Comparison of ENCODE assay signal across 10 cellular contexts in the genomic region with DNA sequence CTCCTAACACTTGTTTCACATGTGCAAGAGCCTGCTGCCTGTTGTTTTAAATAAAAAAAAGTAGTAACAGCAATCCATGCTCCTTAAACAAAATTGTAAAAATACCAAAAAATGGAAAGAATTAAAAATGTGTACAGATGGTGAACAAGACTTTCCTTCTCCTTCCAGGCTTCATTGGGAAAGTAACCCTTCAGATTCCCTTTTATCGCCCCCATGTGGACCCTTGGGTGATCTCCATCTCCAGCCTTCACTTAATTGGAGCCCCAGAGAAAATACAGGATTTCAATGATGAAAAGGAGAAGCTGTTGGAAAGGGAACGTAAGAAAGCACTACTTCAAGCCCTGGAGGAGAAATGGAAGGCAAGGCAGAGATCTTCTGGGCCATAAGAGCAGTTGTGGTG. TPM values are rescaled to one million over a fixed set of nuclear protein-coding genes. Genes with fewer than 3 reads are reported as not detected.
DNase-seq lines count a peak whose midpoint lies in the region; ATAC-seq, FAIRE-seq and TF ChIP-seq lines count a peak whose summit lies in the region.
"Had no signal": no experiment of that assay in that cellular context is flagged by ENCODE, and none has a peak within 500 bp of the region (broad histone marks: within the 10 kb centered on the region; RNA-seq: fewer than 3 reads in every experiment).

No MANE protein-coding gene starts in this region.

- H3K27me3 ChIP-seq in GM23338 (ENCODE audit: insufficient read depth) (no peaks in the 10 kb centered on the region), HepG2 (ENCODE audit: control insufficient read depth in 1 of 2, insufficient read depth in 2 of 2, low read length in 2 of 2) (no peaks in the 10 kb centered on the region)
- H3K27me3 ChIP-seq: stomach had no signal

- H3K4me2 ChIP-seq in GM23338 = no peak overlapping the region
- H3K4me2 ChIP-seq in HepG2 (ENCODE audit: low read depth, low read length) = no peak overlapping the region

- TF ChIP-seq POLR2A in HepG2 (IDR thresholded peaks at IDR 0.05; ENCODE audit: insufficient read depth in 1 of 2, low read depth in 2 of 2, low read length in 2 of 2) = no peak

- peaks cover 7% of the 10 kb centered on the region; the same call in 1 of the 2 replicates for H3F3A ChIP-seq in GM23338 (replicated peaks; ENCODE audit: low read depth)

- ATAC-seq in GM23338 (peak; percentile 49), HepG2 (no peak), GM21528 (IDR thresholded peaks at IDR 0.05; ENCODE audit: low FRiP score, unreplicated experiment) (no peak), GM21723 (IDR thresholded peaks at IDR 0.05; ENCODE audit: unreplicated experiment) (no peak)
- no peak for ATAC-seq in activated CD8-positive, alpha-beta T cell treated with anti-CD3 and anti-CD28 coated beads for 36 hours

- H4K20me1 ChIP-seq in GM23338 (replicated peaks; ENCODE audit: insufficient read depth) (no peaks in the 10 kb centered on the region), HepG2 (ENCODE audit: insufficient read depth, low read length) (no peaks in the 10 kb centered on the region)

- no peak overlapping the region for H3K4me3 Mint-ChIP-seq in GM23338
- H3K4me3 Mint-ChIP-seq in activated CD8-positive, alpha-beta T cell treated with anti-CD3 and anti-CD28 coated beads for 36 hours = no peak overlapping the region
- no peak overlapping the region for H3K4me3 Mint-ChIP-seq in T-helper 2 cell treated with Interferon-gamma antibody and Interleukin-4, amounts not matched to agents 5 μg/mL and 100 μg/mL, for 36 hours

- no peak overlapping the region; the same call in 1 of the 2 replicates for H3K27ac Mint-ChIP-seq in GM23338
- no peak overlapping the region for H3K27ac Mint-ChIP-seq in activated CD8-positive, alpha-beta T cell treated with anti-CD3 and anti-CD28 coated beads for 36 hours
- H3K27ac Mint-ChIP-seq in T-helper 2 cell treated with Interferon-gamma antibody and Interleukin-4, amounts not matched to agents 5 μg/mL and 100 μg/mL, for 36 hours = no peak overlapping the region

- no peak overlapping the region for H3K27ac ChIP-seq in GM23338 (ENCODE audit: low read depth)
- H3K27ac ChIP-seq in HepG2 (ENCODE audit: extremely low read length, insufficient read depth, low read length) = no peak overlapping the region

- H3K9ac ChIP-seq in HepG2 (ENCODE audit: insufficient read depth, low read depth, low read length) = no peak overlapping the region

- peak; percentile 68 to 80 for TF ChIP-seq CTCF in GM23338 (conservative IDR thresholded peaks at IDR 0.05; ENCODE audit: low read depth in 2 of 2)
- TF ChIP-seq CTCF in activated CD8-positive, alpha-beta T cell treated with anti-CD3 and anti-CD28 coated beads for 36 hours (IDR thresholded peaks at IDR 0.05) = peak; percentile 54
- peak; percentile 27 for TF ChIP-seq CTCF in HepG2 (CRISPR knock-in tag; IDR thresholded peaks at IDR 0.05)

- H3K79me2 ChIP-seq in GM23338 (replicated peaks; ENCODE audit: insufficient read depth) (0 out of 2 replicates have a peak, but pooled peaks cover 10% of the 10 kb centered on the region), HepG2 (ENCODE audit: insufficient read depth, low read length) (no peaks in the 10 kb centered on the region)

- in situ Hi-C loops in HepG2 (cut with HindIII; ENCODE audit: extremely low pct_ligation_motif_present, low pct_unique_long_range_greater_than_20kb) = no loop called here

- DNase-seq in COLO829 (ENCODE audit: low spot score) (peak; percentile 47), GM23338 (ENCODE audit: low spot score) (peak; percentile 72), HepG2 (ENCODE audit: low spot score) (no peak), cardiac septum (ENCODE audit: low spot score) (no peak)
- peak; percentile 31 for DNase-seq in activated CD8-positive, alpha-beta T cell treated with anti-CD3 and anti-CD28 coated beads for 36 hours
- DNase-seq in T-helper 2 cell treated with Interferon-gamma antibody and Interleukin-4, amounts not matched to agents 5 μg/mL and 100 μg/mL, for 36 hours (ENCODE audit: low spot score) = no peak
- DNase-seq: activated CD4-positive, CD25-positive, alpha-beta regulatory T cell had no signal

- peaks cover 34% of the 10 kb centered on the region for H3K4me1 ChIP-seq in GM23338 (ENCODE audit: insufficient read depth)
- no peaks in the 10 kb centered on the region for H3K4me1 ChIP-seq in HepG2 (ENCODE audit: insufficient read depth, low read length)

- H3K36me3 ChIP-seq in GM23338 (ENCODE audit: insufficient read depth) = no peaks in the 10 kb centered on the region; the same call in none of the 2 replicates
- peaks cover 9 to 25% of the 10 kb centered on the region in 2 experiments for H3K36me3 ChIP-seq in HepG2 (replicated peaks in 1 of 2; ENCODE audit: control insufficient read depth in 1 of 2, insufficient read depth in 2 of 2, low read length in 2 of 2)

- no peak for FAIRE-seq in HepG2 (lab: Jason Lieb, UNC)

- WGBS in HepG2 (ENCODE audit: low lambda C conversion rate) = 74% methylated on average over 2 of the region's 2 CpGs

- peaks cover 4% of the 10 kb centered on the region for H3K27me3 Mint-ChIP-seq in GM23338 (ENCODE audit: insufficient read depth, low read depth, poor library complexity)
- H3K27me3 Mint-ChIP-seq in activated CD8-positive, alpha-beta T cell treated with anti-CD3 and anti-CD28 coated beads for 36 hours = no peaks in the 10 kb centered on the region
- no peaks in the 10 kb centered on the region for H3K27me3 Mint-ChIP-seq in T-helper 2 cell treated with Interferon-gamma antibody and Interleukin-4, amounts not matched to agents 5 μg/mL and 100 μg/mL, for 36 hours (ENCODE audit: low read depth)

- H3K4me3 ChIP-seq in GM23338 (no peak overlapping the region), HepG2 (replicated peaks in 1 of 3; ENCODE audit: insufficient read depth in 1 of 3, low read depth in 2 of 3, low read length in 3 of 3) (no peak overlapping the region)
- H3K4me3 ChIP-seq: stomach had no signal

- CTCF ChIA-PET in activated CD8-positive, alpha-beta T cell treated with anti-CD3 and anti-CD28 coated beads for 36 hours (lab: Charles Lee) = interaction anchor here (1.0 to 4.9 kb wide), 11 partner anchors 10 to 137 kb away, joined by 3 to 57 read pairs (median 6); no protein-coding TSS in a partner anchor
- CTCF ChIA-PET in HepG2 (lab: Yijun Ruan, JAX; ENCODE audit: low intra/inter-chr PET ratio, low total read pairs) = no interaction called here

- H3K9me2 ChIP-seq in GM23338 (ENCODE audit: insufficient read depth) = no peaks in the 10 kb centered on the region

- H3K9me3 Mint-ChIP-seq in GM23338 = no peaks in the 10 kb centered on the region
- no peaks in the 10 kb centered on the region for H3K9me3 Mint-ChIP-seq in activated CD8-positive, alpha-beta T cell treated with anti-CD3 and anti-CD28 coated beads for 36 hours
- H3K9me3 Mint-ChIP-seq in T-helper 2 cell treated with Interferon-gamma antibody and Interleukin-4, amounts not matched to agents 5 μg/mL and 100 μg/mL, for 36 hours = no peaks in the 10 kb centered on the region

- TF ChIP-seq EP300 in HepG2 (IDR thresholded peaks at IDR 0.05; ENCODE audit: low read depth in 2 of 2, low read length in 2 of 2) (no peak), HepG2 (CRISPR knock-in tag; IDR thresholded peaks at IDR 0.05; ENCODE audit: borderline replicate concordance) (no peak)

- peaks cover 25% of the 10 kb centered on the region for H3K4me1 Mint-ChIP-seq in GM23338
- peaks cover 5% of the 10 kb centered on the region for H3K4me1 Mint-ChIP-seq in activated CD8-positive, alpha-beta T cell treated with anti-CD3 and anti-CD28 coated beads for 36 hours (ENCODE audit: low read depth)
- H3K4me1 Mint-ChIP-seq in T-helper 2 cell treated with Interferon-gamma antibody and Interleukin-4, amounts not matched to agents 5 μg/mL and 100 μg/mL, for 36 hours (ENCODE audit: low read depth) = no peaks in the 10 kb centered on the region

- intact Hi-C loops in activated CD8-positive, alpha-beta T cell treated with anti-CD3 and anti-CD28 coated beads for 36 hours (cut with micrococcal nuclease) = no loop called here
- intact Hi-C loops in HepG2 (cut with micrococcal nuclease; ENCODE audit: unreplicated experiment) (no loop called here), cardiac septum (cut with DNase I) (no loop called here)

- POLR2A ChIA-PET in activated CD8-positive, alpha-beta T cell treated with anti-CD3 and anti-CD28 coated beads for 36 hours (lab: Charles Lee) = no interaction called here
- POLR2A ChIA-PET in HepG2 (lab: Yijun Ruan, JAX) = no interaction called here

- no peak for TF ChIP-seq RAD21 in HepG2 (CRISPR knock-in tag; IDR thresholded peaks at IDR 0.05)

- H2AFZ ChIP-seq in GM23338 (no peak overlapping the region), HepG2 (ENCODE audit: low read length) (no peak overlapping the region)

- peaks cover 17% of the 10 kb centered on the region; the same call in 2 of the 3 replicates for H3K36me3 Mint-ChIP-seq in GM23338 (ENCODE audit: low read depth)
- H3K36me3 Mint-ChIP-seq in activated CD8-positive, alpha-beta T cell treated with anti-CD3 and anti-CD28 coated beads for 36 hours (ENCODE audit: low read depth) = peaks cover 17% of the 10 kb centered on the region
- peaks cover 21% of the 10 kb centered on the region for H3K36me3 Mint-ChIP-seq in T-helper 2 cell treated with Interferon-gamma antibody and Interleukin-4, amounts not matched to agents 5 μg/mL and 100 μg/mL, for 36 hours (ENCODE audit: low read depth)

- BruUV-seq in HepG2 (replicated peaks; lab: Mats Ljungman, UMichigan) = no TSS peak

- no peaks in the 10 kb centered on the region for H3K9me3 ChIP-seq in HepG2 (ENCODE audit: low read length)
- H3K9me3 ChIP-seq: stomach had no signal

RNA-seq across cellular contexts. Expression of gene VPS13D, which starts 14.2 kb away (rescaled TPM):
- 34.7 and 34.9 TPM in 2 replicates for total RNA-seq in GM23338 (2014; rRNA removed; shearing (Covaris generic))
- polyA plus RNA-seq in GM23338 (2016; fragmentation: Nextera tagmentation; extraction: Ambion mirVana) = 7.5 and 10.7 TPM in 2 replicates
- total RNA-seq in activated CD8-positive, alpha-beta T cell treated with anti-CD3 and anti-CD28 coated beads for 36 hours = 10 to 100 TPM; 28.1 to 30.7 TPM
- total RNA-seq in HepG2 (2016; rRNA removed; fragmentation: Illumina TruSeq; extraction: Trizol) = 13.9 and 14.2 TPM in 2 replicates
- 5.8 and 6.7 TPM in 2 replicates for total RNA-seq in HepG2 (2016; cell fraction: cytosol; rRNA removed; fragmentation: Illumina TruSeq; extraction: Trizol; ENCODE audit: low read depth)
- 10.6 and 11.0 TPM in 2 replicates for total RNA-seq in HepG2 (2016; cell fraction: insoluble cytoplasmic fraction; rRNA removed; fragmentation: Illumina TruSeq; extraction: Trizol)
- 4.5 and 5.9 TPM in 2 replicates for total RNA-seq in HepG2 (2016; cell fraction: membrane; rRNA removed; fragmentation: Illumina TruSeq; extraction: Trizol)
- total RNA-seq in HepG2 (2016; cell fraction: nucleus; rRNA removed; fragmentation: Illumina TruSeq; extraction: Trizol) = 20.5 and 26.2 TPM in 2 replicates
- polyA plus RNA-seq in HepG2 (2011; rRNA removed) = 8.6 and 9.2 TPM in 2 replicates
- polyA plus RNA-seq in HepG2 (2011; cell fraction: cytosol; rRNA removed) = 7.0 and 8.7 TPM in 2 replicates
- 16.7 and 19.0 TPM in 2 replicates for polyA plus RNA-seq in HepG2 (2011; cell fraction: nucleus; rRNA removed)
- polyA plus RNA-seq in HepG2 (2012) = 7.3 and 7.6 TPM in 2 replicates
- polyA plus RNA-seq in HepG2 (2016; cell fraction: cytosol; fragmentation: Illumina TruSeq; extraction: Trizol; ENCODE audit: low read depth) = 0.57 and 0.77 TPM in 2 replicates
- 7.9 and 10.6 TPM in 2 replicates for polyA plus RNA-seq in HepG2 (2016; cell fraction: insoluble cytoplasmic fraction; fragmentation: Illumina TruSeq; extraction: Trizol; ENCODE audit: low read depth)
- 1.4 and 1.5 TPM in 2 replicates for polyA plus RNA-seq in HepG2 (2016; cell fraction: membrane; fragmentation: Illumina TruSeq; extraction: Trizol; ENCODE audit: low read depth)
- 10.4 and 11.0 TPM in 2 replicates for polyA plus RNA-seq in HepG2 (2016; cell fraction: nucleus; fragmentation: Illumina TruSeq; extraction: Trizol; ENCODE audit: insufficient read depth, low read depth)
- 26.2 and 54.8 TPM in 2 replicates for polyA minus RNA-seq in HepG2 (2011; rRNA and poly(A)+ RNA removed; ENCODE audit: low replicate concordance)
- 11.6 and 12.3 TPM in 2 replicates for polyA minus RNA-seq in HepG2 (2011; cell fraction: cytosol; rRNA and poly(A)+ RNA removed)
- 52.4 and 72.0 TPM in 2 replicates for polyA minus RNA-seq in HepG2 (2011; cell fraction: nucleus; rRNA and poly(A)+ RNA removed)
- total RNA-seq in cardiac septum = 68.2 TPM

Comparison
In these comparisons a context has a peak if more than half of its experiments do, and no peak if none do; other contexts are left out.
1. DNase-seq: peak in COLO829 (single experiment), GM23338 (single experiment) and activated CD8-positive, alpha-beta T cell treated with anti-CD3 and anti-CD28 coated beads for 36 hours (single experiment); none in HepG2 (single experiment), T-helper 2 cell treated with Interferon-gamma antibody and Interleukin-4, amounts not matched to agents 5 μg/mL and 100 μg/mL, for 36 hours (single experiment) and cardiac septum (single experiment).
2. Peak in every context shown above with its lines, with median percentiles within 50 percentile points of each other: CTCF ChIP-seq.